8 cellular contexts compared by ENCODE assay signal in the genomic region with DNA sequence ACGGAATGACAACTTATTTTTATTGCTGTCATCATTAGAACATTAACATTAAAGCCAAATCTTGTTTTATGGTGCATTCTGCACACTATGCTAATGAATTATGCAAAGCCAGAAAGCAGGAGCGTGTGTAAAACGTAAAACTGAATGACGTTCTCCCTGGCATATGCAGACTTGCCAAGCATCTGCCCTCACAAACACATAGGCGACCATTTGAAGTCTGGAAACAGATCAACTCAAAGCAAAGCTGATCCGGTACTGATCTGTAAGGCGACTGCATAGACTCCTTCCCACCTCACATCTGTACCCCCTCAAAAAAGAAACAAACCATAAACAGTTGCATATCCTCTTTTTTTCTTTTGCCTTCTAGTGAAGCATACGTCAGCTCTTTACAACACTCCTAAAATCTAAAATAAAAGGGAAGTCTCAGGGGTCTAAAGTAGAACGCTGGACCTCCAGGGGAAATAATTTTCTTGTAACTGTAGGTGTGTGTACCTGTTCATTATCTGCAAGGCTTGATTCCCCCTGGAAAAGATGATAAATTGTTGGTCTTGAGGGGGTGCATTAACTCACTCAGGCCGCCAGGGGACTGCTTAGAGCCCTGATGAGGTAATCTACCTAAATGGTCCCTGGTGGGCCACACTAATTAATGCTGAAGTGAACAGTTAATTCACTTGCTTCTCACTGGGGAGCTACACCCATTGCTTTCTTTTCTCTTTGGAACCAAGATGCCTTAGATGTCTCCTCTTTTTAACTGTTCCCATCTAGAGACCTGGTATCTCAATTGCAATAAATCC.
A peak's percentile ranks its signal among the peaks of the same experiment; 100 is the strongest.
DNase-seq lines count a peak whose midpoint lies in the region; ATAC-seq and TF ChIP-seq lines count a peak whose summit lies in the region.

No MANE protein-coding gene starts in this region.

- H3K27me3 Mint-ChIP-seq in memory B cell = no peaks in the 10 kb centered on the region

- DNase-seq in HFF-Myc (ENCODE audit: extremely low read depth, low read depth) = no peak
- DNase-seq in OCI-M1 (lab: John Stamatoyannopoulos, UW) = peak; percentile 35
- DNase-seq in memory B cell (ENCODE audit: low spot score in 2 of 2) = no peak
- no peak for DNase-seq in NCI-H345 treated with DMSO at 0.1 percent for 48 hours (lab: John Stamatoyannopoulos, UW; ENCODE audit: unreplicated experiment)
- DNase-seq in vagina (ENCODE audit: extremely low spot score in 2 of 2) = no peak
- DNase-seq in stimulated activated CD4-positive, alpha-beta T cell treated with anti-CD3 and anti-CD28 coated beads, Interleukin-4, amount 100 ng/mL, for 4 hours = no peak
- no peak for DNase-seq in NCI-H1105 treated with DMSO at 0.1 percent for 48 hours (lab: John Stamatoyannopoulos, UW)

- no peak for TF ChIP-seq POLR2A in vagina (IDR thresholded peaks at IDR 0.05)

- H3K27ac Mint-ChIP-seq in memory B cell = no peak overlapping the region

- intact Hi-C loops in vagina (cut with DNase I) = no loop called here

- no peaks in the 10 kb centered on the region for H3K36me3 ChIP-seq in vagina

- H3K36me3 Mint-ChIP-seq in memory B cell = peaks cover 4% of the 10 kb centered on the region

- H3K9me3 Mint-ChIP-seq in memory B cell = no peaks in the 10 kb centered on the region

- TF ChIP-seq CTCF in GM12873 (IDR thresholded peaks at IDR 0.05; ENCODE audit: insufficient read depth, low read depth, low read length, missing control alignments) = peak; percentile 69
- peak; percentile 43 for TF ChIP-seq CTCF in HFF-Myc (IDR thresholded peaks at IDR 0.05; ENCODE audit: low read depth, low read length, missing control alignments)
- no peak for TF ChIP-seq CTCF in vagina (IDR thresholded peaks at IDR 0.05)

- H3K4me3 ChIP-seq in HFF-Myc (replicated peaks; ENCODE audit: low read depth, low read length) (no peak overlapping the region), vagina (no peak overlapping the region)

- H3K9me3 ChIP-seq in vagina = no peaks in the 10 kb centered on the region

- no peaks in the 10 kb centered on the region for H3K4me1 Mint-ChIP-seq in memory B cell

- no peak overlapping the region for H3K27ac ChIP-seq in vagina

- H3K27me3 ChIP-seq in vagina = no peaks in the 10 kb centered on the region

- H3K4me1 ChIP-seq in vagina = peaks cover 6% of the 10 kb centered on the region

- H3K4me3 Mint-ChIP-seq in memory B cell = no peak overlapping the region

- ATAC-seq in memory B cell (ENCODE audit: low read depth) = peak; percentile 31

Comparison
In these comparisons a context has a peak if more than half of its experiments do, and no peak if none do; other contexts are left out.
1. CTCF ChIP-seq: peak in GM12873 (single experiment) and HFF-Myc (single experiment); none in vagina (0 of 3).